ENCODE assay signal across 2 cellular contexts in the genomic region with DNA sequence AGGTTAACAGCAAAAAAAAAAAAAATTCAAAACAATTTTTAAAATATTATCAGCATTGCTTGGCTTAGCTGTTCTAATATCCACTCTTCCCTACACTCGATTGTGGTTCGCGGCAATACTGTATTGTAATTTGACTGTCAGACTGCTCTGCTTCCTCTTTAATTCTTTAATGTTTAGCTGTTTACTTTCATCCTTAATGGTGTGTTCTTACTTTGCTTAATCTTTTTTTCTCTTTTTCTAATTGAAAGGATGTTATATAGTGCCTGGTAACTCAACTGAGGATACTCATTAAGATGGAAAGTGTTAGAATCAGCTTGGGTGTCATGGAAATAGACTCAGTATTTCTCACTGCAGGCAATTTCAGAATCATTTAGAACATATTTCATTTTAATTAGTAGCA.
TF ChIP-seq lines count a peak whose summit lies in the region.

No MANE protein-coding gene starts in this region.

TF ChIP-seq in GM23338, 12 proteins besides CTCF, POLR2A, EP300 and RAD21:
- no peak for TF ChIP-seq ZNF331 (CRISPR knock-in tag; IDR thresholded peaks at IDR 0.05; ENCODE audit: low read depth)
- TF ChIP-seq, protein P1, sequence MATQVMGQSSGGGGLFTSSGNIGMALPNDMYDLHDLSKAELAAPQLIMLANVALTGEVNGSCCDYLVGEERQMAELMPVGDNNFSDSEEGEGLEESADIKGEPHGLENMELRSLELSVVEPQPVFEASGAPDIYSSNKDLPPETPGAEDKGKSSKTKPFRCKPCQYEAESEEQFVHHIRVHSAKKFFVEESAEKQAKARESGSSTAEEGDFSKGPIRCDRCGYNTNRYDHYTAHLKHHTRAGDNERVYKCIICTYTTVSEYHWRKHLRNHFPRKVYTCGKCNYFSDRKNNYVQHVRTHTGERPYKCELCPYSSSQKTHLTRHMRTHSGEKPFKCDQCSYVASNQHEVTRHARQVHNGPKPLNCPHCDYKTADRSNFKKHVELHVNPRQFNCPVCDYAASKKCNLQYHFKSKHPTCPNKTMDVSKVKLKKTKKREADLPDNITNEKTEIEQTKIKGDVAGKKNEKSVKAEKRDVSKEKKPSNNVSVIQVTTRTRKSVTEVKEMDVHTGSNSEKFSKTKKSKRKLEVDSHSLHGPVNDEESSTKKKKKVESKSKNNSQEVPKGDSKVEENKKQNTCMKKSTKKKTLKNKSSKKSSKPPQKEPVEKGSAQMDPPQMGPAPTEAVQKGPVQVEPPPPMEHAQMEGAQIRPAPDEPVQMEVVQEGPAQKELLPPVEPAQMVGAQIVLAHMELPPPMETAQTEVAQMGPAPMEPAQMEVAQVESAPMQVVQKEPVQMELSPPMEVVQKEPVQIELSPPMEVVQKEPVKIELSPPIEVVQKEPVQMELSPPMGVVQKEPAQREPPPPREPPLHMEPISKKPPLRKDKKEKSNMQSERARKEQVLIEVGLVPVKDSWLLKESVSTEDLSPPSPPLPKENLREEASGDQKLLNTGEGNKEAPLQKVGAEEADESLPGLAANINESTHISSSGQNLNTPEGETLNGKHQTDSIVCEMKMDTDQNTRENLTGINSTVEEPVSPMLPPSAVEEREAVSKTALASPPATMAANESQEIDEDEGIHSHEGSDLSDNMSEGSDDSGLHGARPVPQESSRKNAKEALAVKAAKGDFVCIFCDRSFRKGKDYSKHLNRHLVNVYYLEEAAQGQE (IDR thresholded peaks at IDR 0.05; ENCODE audit: unreplicated experiment) = no peak
- no peak for TF ChIP-seq EZH2 (IDR thresholded peaks at IDR 0.05; ENCODE audit: low read depth, unreplicated experiment)
- no peak for TF ChIP-seq JUNB (IDR thresholded peaks at IDR 0.05; ENCODE audit: unreplicated experiment)
- TF ChIP-seq, protein P2, sequence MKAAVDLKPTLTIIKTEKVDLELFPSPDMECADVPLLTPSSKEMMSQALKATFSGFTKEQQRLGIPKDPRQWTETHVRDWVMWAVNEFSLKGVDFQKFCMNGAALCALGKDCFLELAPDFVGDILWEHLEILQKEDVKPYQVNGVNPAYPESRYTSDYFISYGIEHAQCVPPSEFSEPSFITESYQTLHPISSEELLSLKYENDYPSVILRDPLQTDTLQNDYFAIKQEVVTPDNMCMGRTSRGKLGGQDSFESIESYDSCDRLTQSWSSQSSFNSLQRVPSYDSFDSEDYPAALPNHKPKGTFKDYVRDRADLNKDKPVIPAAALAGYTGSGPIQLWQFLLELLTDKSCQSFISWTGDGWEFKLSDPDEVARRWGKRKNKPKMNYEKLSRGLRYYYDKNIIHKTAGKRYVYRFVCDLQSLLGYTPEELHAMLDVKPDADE (IDR thresholded peaks at IDR 0.05) = no peak
- no peak for TF ChIP-seq NANOG (IDR thresholded peaks at IDR 0.05; ENCODE audit: borderline replicate concordance)
- TF ChIP-seq STAT1 (IDR thresholded peaks at IDR 0.05; ENCODE audit: unreplicated experiment) = no peak
- TF ChIP-seq, protein P3, sequence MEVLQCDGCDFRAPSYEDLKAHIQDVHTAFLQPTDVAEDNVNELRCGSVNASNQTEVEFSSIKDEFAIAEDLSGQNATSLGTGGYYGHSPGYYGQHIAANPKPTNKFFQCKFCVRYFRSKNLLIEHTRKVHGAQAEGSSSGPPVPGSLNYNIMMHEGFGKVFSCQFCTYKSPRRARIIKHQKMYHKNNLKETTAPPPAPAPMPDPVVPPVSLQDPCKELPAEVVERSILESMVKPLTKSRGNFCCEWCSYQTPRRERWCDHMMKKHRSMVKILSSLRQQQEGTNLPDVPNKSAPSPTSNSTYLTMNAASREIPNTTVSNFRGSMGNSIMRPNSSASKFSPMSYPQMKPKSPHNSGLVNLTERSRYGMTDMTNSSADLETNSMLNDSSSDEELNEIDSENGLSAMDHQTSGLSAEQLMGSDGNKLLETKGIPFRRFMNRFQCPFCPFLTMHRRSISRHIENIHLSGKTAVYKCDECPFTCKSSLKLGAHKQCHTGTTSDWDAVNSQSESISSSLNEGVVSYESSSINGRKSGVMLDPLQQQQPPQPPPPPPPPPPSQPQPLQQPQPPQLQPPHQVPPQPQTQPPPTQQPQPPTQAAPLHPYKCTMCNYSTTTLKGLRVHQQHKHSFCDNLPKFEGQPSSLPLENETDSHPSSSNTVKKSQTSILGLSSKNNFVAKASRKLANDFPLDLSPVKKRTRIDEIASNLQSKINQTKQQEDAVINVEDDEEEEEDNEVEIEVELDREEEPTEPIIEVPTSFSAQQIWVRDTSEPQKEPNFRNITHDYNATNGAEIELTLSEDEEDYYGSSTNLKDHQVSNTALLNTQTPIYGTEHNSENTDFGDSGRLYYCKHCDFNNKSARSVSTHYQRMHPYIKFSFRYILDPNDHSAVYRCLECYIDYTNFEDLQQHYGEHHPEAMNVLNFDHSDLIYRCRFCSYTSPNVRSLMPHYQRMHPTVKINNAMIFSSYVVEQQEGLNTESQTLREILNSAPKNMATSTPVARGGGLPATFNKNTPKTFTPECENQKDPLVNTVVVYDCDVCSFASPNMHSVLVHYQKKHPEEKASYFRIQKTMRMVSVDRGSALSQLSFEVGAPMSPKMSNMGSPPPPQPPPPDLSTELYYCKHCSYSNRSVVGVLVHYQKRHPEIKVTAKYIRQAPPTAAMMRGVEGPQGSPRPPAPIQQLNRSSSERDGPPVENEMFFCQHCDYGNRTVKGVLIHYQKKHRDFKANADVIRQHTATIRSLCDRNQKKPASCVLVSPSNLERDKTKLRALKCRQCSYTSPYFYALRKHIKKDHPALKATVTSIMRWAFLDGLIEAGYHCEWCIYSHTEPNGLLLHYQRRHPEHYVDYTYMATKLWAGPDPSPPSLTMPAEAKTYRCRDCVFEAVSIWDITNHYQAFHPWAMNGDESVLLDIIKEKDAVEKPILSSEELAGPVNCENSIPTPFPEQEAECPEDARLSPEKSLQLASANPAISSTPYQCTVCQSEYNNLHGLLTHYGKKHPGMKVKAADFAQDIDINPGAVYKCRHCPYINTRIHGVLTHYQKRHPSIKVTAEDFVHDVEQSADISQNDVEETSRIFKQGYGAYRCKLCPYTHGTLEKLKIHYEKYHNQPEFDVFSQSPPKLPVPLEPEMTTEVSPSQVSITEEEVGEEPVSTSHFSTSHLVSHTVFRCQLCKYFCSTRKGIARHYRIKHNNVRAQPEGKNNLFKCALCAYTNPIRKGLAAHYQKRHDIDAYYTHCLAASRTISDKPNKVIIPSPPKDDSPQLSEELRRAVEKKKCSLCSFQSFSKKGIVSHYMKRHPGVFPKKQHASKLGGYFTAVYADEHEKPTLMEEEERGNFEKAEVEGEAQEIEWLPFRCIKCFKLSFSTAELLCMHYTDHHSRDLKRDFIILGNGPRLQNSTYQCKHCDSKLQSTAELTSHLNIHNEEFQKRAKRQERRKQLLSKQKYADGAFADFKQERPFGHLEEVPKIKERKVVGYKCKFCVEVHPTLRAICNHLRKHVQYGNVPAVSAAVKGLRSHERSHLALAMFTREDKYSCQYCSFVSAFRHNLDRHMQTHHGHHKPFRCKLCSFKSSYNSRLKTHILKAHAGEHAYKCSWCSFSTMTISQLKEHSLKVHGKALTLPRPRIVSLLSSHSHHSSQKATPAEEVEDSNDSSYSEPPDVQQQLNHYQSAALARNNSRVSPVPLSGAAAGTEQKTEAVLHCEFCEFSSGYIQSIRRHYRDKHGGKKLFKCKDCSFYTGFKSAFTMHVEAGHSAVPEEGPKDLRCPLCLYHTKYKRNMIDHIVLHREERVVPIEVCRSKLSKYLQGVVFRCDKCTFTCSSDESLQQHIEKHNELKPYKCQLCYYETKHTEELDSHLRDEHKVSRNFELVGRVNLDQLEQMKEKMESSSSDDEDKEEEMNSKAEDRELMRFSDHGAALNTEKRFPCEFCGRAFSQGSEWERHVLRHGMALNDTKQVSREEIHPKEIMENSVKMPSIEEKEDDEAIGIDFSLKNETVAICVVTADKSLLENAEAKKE (CRISPR knock-in tag; IDR thresholded peaks at IDR 0.05) = no peak
- no peak for TF ChIP-seq ZNF114 (CRISPR knock-in tag; IDR thresholded peaks at IDR 0.05)
- no peak for TF ChIP-seq EZH2phosphoT487 (IDR thresholded peaks at IDR 0.05; ENCODE audit: unreplicated experiment)

TF ChIP-seq in HepG2, 621 proteins besides CTCF, POLR2A, EP300 and RAD21:
- TF ChIP-seq CEBPG (CRISPR knock-in tag; IDR thresholded peaks at IDR 0.05) = no peak
- no peak for TF ChIP-seq ZNF350 (CRISPR knock-in tag; IDR thresholded peaks at IDR 0.05; ENCODE audit: borderline replicate concordance, low read depth)
- TF ChIP-seq, protein P4, sequence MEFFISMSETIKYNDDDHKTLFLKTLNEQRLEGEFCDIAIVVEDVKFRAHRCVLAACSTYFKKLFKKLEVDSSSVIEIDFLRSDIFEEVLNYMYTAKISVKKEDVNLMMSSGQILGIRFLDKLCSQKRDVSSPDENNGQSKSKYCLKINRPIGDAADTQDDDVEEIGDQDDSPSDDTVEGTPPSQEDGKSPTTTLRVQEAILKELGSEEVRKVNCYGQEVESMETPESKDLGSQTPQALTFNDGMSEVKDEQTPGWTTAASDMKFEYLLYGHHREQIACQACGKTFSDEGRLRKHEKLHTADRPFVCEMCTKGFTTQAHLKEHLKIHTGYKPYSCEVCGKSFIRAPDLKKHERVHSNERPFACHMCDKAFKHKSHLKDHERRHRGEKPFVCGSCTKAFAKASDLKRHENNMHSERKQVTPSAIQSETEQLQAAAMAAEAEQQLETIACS (CRISPR knock-in tag; IDR thresholded peaks at IDR 0.05) = no peak
- no peak for TF ChIP-seq SRSF1 (optimal IDR thresholded peaks at IDR 0.05; ENCODE audit: low read depth, low read length)
- TF ChIP-seq, protein P5, sequence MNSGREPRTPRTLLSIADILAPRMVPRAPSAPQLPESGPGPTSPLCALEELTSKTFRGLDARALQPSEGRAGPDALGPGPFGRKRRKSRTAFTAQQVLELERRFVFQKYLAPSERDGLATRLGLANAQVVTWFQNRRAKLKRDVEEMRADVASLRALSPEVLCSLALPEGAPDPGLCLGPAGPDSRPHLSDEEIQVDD (CRISPR knock-in tag; IDR thresholded peaks at IDR 0.05; ENCODE audit: borderline replicate concordance) = no peak
